Comparison of ENCODE assay signal across 12 cellular contexts in genomic region chrX:154123241-154124219, GRCh38. TPM values are rescaled to one million over a fixed set of nuclear protein-coding genes. Genes with fewer than 3 reads are reported as not detected.
DNase-seq lines count a peak whose midpoint lies in the region; ATAC-seq and TF ChIP-seq lines count a peak whose summit lies in the region.
"Had no signal": no experiment of that assay in that cellular context is flagged by ENCODE, and none has a peak within 500 bp of the region (broad histone marks: within the 10 kb centered on the region; RNA-seq: fewer than 3 reads in every experiment).

No MANE protein-coding gene starts in this region.

- peaks cover 9% of the 10 kb centered on the region for H3K4me1 Mint-ChIP-seq in T-helper 17 cell

- peak overlapping the region; percentile 49 for H3K4me3 Mint-ChIP-seq in T-helper 17 cell
- H3K4me3 Mint-ChIP-seq: HFFc6 had no signal

- ATAC-seq in T-helper 17 cell: peak; percentile 94
- peak; percentile 55 for ATAC-seq in stimulated activated naive CD8-positive, alpha-beta T cell treated with anti-CD3 and anti-CD28 coated beads, Interleukin-15, Interleukin-2, amounts not matched to agents 100 U/mL and 50 U/mL, for 24 hours
- ATAC-seq in GM18502 (IDR thresholded peaks at IDR 0.05; ENCODE audit: poor library complexity, unreplicated experiment): no peak

- peak; percentile 20 for DNase-seq in activated naive CD4-positive, alpha-beta T cell treated with Interleukin-2 at 50 U/mL for 16 hours
- DNase-seq in activated naive CD4-positive, alpha-beta T cell (lab: John Stamatoyannopoulos, UW): no peak
- peak in 1 of 3 donors; percentile 10 for DNase-seq in T-helper 17 cell
- DNase-seq in erythroblast (lab: John Stamatoyannopoulos, UW): peak; percentile 3 to 64
- peak; percentile 37 for DNase-seq in stimulated activated naive CD8-positive, alpha-beta T cell treated with anti-CD3 and anti-CD28 coated beads, Interleukin-15, Interleukin-2, amounts not matched to agents 100 U/mL and 50 U/mL, for 24 hours
- no peak for DNase-seq in NCI-H748 treated with DMSO at 0.1 percent for 48 hours (lab: John Stamatoyannopoulos, UW)
- no peak for DNase-seq in SK-N-DZ (ENCODE audit: low spot score)
- DNase-seq: HFFc6 had no signal

- no peaks in the 10 kb centered on the region for H3K27me3 Mint-ChIP-seq in T-helper 17 cell

- no peaks in the 10 kb centered on the region for H3K36me3 Mint-ChIP-seq in T-helper 17 cell (ENCODE audit: low read depth)

- H3K27ac Mint-ChIP-seq in T-helper 17 cell: peak overlapping the region; percentile 66
- H3K27ac Mint-ChIP-seq: HFFc6 had no signal

- TF ChIP-seq POLR2A in erythroblast (IDR thresholded peaks at IDR 0.05; ENCODE audit: low read length): no peak

- H3K9me3 ChIP-seq in T-helper 17 cell (ENCODE audit: control insufficient read depth, low read length, poor library complexity, severe bottlenecking): no peaks in the 10 kb centered on the region

RNA-seq across cellular contexts. Expression of gene OPN1LW, which starts 20.5 kb away (rescaled TPM):
- not detected for total RNA-seq in T-helper 17 cell
- not detected in 2 replicates for polyA plus RNA-seq in SK-N-DZ (2014; cell fraction: cytosol; rRNA removed)
- not detected in 2 replicates for polyA plus RNA-seq in SK-N-DZ (2014; cell fraction: nucleus; rRNA removed)
- total RNA-seq: epithelial cell of proximal tubule; HFFc6; T-helper 1 cell treated with Interleukin-12 subunit alpha and Interleukin-12 subunit beta and Interleukin-4 antibody, amounts not matched to agents 30 ng/mL and 1 ng/mL, for 36 hours had no signal
- polyA plus RNA-seq: BJ had no signal

RNA-seq across cellular contexts. Expression of gene MECP2, which starts 26.0 kb away (rescaled TPM):
- 100 to 1,000 TPM; 148 to 160 TPM for total RNA-seq in T-helper 17 cell
- 17.5 and 26.9 TPM in 2 replicates for polyA plus RNA-seq in SK-N-DZ (2014; cell fraction: cytosol; rRNA removed)
- 23.3 and 27.8 TPM in 2 replicates for polyA plus RNA-seq in SK-N-DZ (2014; cell fraction: nucleus; rRNA removed)

RNA-seq across cellular contexts. Expression of gene OPN1MW, which starts 58.9 kb away (rescaled TPM):
- total RNA-seq in T-helper 17 cell: not detected
- polyA plus RNA-seq in SK-N-DZ (2014; cell fraction: cytosol; rRNA removed): not detected in 2 replicates
- polyA plus RNA-seq in SK-N-DZ (2014; cell fraction: nucleus; rRNA removed): not detected in 2 replicates
- total RNA-seq: epithelial cell of proximal tubule; HFFc6; T-helper 1 cell treated with Interleukin-12 subunit alpha and Interleukin-12 subunit beta and Interleukin-4 antibody, amounts not matched to agents 30 ng/mL and 1 ng/mL, for 36 hours had no signal
- polyA plus RNA-seq: BJ had no signal

Comparison
In these comparisons a context has a peak if more than half of its experiments do, and no peak if none do; other contexts are left out.
1. DNase-seq: peak in activated naive CD4-positive, alpha-beta T cell treated with Interleukin-2 at 50 U/mL for 16 hours (single experiment), erythroblast (2 of 2) and stimulated activated naive CD8-positive, alpha-beta T cell treated with anti-CD3 and anti-CD28 coated beads, Interleukin-15, Interleukin-2, amounts not matched to agents 100 U/mL and 50 U/mL, for 24 hours (single experiment); none in activated naive CD4-positive, alpha-beta T cell (0 of 4), NCI-H748 treated with DMSO at 0.1 percent for 48 hours (single experiment) and SK-N-DZ (single experiment).